In genomic region chr3:138118863-138119766, GRCh38 we compare ENCODE assay signal across 8 cellular contexts. TPM values are rescaled to one million over a fixed set of nuclear protein-coding genes. Genes with fewer than 3 reads are reported as not detected.
DNase-seq lines count a peak whose midpoint lies in the region; ATAC-seq and TF ChIP-seq lines count a peak whose summit lies in the region.

No MANE protein-coding gene starts in this region.

- H3K4me1 Mint-ChIP-seq in WTC11 = peaks cover 20% of the 10 kb centered on the region
- H3K4me1 Mint-ChIP-seq in central memory CD8-positive, alpha-beta T cell = peaks cover 12% of the 10 kb centered on the region

- peak; percentile 66 for TF ChIP-seq CTCF in WTC11 (IDR thresholded peaks at IDR 0.05)

- CTCF ChIA-PET in WTC11 (lab: Charles Lee) = interaction anchor here (0.6 to 5.5 kb wide), 41 partner anchors 11 to 315 kb away, joined by 3 to 61 read pairs (median 4); partner anchors contain the start of genes A4GNT, ARMC8, CLDN18 and DBR1

- H3K36me3 Mint-ChIP-seq in WTC11 = peaks cover 2% of the 10 kb centered on the region; the same call in 1 of the 2 replicates
- H3K36me3 Mint-ChIP-seq in central memory CD8-positive, alpha-beta T cell (ENCODE audit: insufficient read depth) = no peaks in the 10 kb centered on the region

- 0 out of 2 replicates have a peak overlapping the region, but pooled peaks have one; percentile 4 for H3K4me3 Mint-ChIP-seq in WTC11
- H3K4me3 Mint-ChIP-seq in central memory CD8-positive, alpha-beta T cell = no peak overlapping the region

- H3K27me3 Mint-ChIP-seq in WTC11 (ENCODE audit: low read depth) = peaks cover 9% of the 10 kb centered on the region
- H3K27me3 Mint-ChIP-seq in central memory CD8-positive, alpha-beta T cell = peaks cover 63% of the 10 kb centered on the region

- peaks cover 16% of the 10 kb centered on the region for H3K9me3 Mint-ChIP-seq in WTC11
- H3K9me3 Mint-ChIP-seq in central memory CD8-positive, alpha-beta T cell = no peaks in the 10 kb centered on the region

- peak; percentile 72 for ATAC-seq in GM18868 (IDR thresholded peaks at IDR 0.05; ENCODE audit: unreplicated experiment)
- peak; percentile 52 for ATAC-seq in HG03139 (IDR thresholded peaks at IDR 0.05; ENCODE audit: unreplicated experiment)
- ATAC-seq in WTC11 = peak; percentile 74
- ATAC-seq in central memory CD8-positive, alpha-beta T cell (replicated peaks; ENCODE audit: extremely low read depth, poor library complexity, severe bottlenecking) = peak; percentile 43

- no peak overlapping the region for H3K27ac Mint-ChIP-seq in WTC11
- no peak overlapping the region for H3K27ac Mint-ChIP-seq in central memory CD8-positive, alpha-beta T cell (ENCODE audit: low read depth)

- POLR2A ChIA-PET in WTC11 (lab: Charles Lee) = no interaction called here

- DNase-seq in AG08396 (ENCODE audit: low spot score) = peak; percentile 78
- peak; percentile 42 for DNase-seq in NCI-H2196 treated with DMSO at 0.1 percent for 48 hours (lab: John Stamatoyannopoulos, UW; ENCODE audit: unreplicated experiment)
- peak; percentile 91 for DNase-seq in WTC11 (ENCODE audit: low spot score)
- no peak for DNase-seq in central memory CD8-positive, alpha-beta T cell (ENCODE audit: low spot score in 2 of 2)
- DNase-seq in left kidney (ENCODE audit: low read depth, low spot score) = peak; percentile 87
- peak; percentile 53 to 57 for DNase-seq in stimulated activated CD4-positive, alpha-beta T cell treated with anti-CD3 and anti-CD28 coated beads, Interleukin-4, amount 100 ng/mL, for 48 hours (ENCODE audit: low read depth in 2 of 2)

TF ChIP-seq in WTC11, 78 proteins besides CTCF, POLR2A, EP300 and RAD21:
- TF ChIP-seq ZNF416 (CRISPR knock-in tag; IDR thresholded peaks at IDR 0.05) = no peak
- TF ChIP-seq SOX15 (CRISPR knock-in tag; IDR thresholded peaks at IDR 0.05) = no peak
- TF ChIP-seq, protein P1, sequence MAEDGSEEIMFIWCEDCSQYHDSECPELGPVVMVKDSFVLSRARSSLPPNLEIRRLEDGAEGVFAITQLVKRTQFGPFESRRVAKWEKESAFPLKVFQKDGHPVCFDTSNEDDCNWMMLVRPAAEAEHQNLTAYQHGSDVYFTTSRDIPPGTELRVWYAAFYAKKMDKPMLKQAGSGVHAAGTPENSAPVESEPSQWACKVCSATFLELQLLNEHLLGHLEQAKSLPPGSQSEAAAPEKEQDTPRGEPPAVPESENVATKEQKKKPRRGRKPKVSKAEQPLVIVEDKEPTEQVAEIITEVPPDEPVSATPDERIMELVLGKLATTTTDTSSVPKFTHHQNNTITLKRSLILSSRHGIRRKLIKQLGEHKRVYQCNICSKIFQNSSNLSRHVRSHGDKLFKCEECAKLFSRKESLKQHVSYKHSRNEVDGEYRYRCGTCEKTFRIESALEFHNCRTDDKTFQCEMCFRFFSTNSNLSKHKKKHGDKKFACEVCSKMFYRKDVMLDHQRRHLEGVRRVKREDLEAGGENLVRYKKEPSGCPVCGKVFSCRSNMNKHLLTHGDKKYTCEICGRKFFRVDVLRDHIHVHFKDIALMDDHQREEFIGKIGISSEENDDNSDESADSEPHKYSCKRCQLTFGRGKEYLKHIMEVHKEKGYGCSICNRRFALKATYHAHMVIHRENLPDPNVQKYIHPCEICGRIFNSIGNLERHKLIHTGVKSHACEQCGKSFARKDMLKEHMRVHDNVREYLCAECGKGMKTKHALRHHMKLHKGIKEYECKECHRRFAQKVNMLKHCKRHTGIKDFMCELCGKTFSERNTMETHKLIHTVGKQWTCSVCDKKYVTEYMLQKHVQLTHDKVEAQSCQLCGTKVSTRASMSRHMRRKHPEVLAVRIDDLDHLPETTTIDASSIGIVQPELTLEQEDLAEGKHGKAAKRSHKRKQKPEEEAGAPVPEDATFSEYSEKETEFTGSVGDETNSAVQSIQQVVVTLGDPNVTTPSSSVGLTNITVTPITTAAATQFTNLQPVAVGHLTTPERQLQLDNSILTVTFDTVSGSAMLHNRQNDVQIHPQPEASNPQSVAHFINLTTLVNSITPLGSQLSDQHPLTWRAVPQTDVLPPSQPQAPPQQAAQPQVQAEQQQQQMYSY (CRISPR knock-in tag; IDR thresholded peaks at IDR 0.05) = no peak
- no peak for TF ChIP-seq E2F1 (CRISPR knock-in tag; IDR thresholded peaks at IDR 0.05)
- TF ChIP-seq ARID4B (CRISPR knock-in tag; IDR thresholded peaks at IDR 0.05; ENCODE audit: borderline replicate concordance) = no peak

RNA-seq across cellular contexts. Expression of gene DZIP1L, which starts 3.7 kb away (rescaled TPM):
- total RNA-seq in WTC11 (2021) = 11.2 to 15.3 TPM (median 11.2 TPM) in 3 replicates

RNA-seq across cellular contexts. Expression of gene A4GNT, which starts 13.1 kb away (rescaled TPM):
- not detected in 3 replicates for total RNA-seq in WTC11 (2021)

RNA-seq across cellular contexts. Expression of gene DBR1, which starts 55.6 kb away (rescaled TPM):
- total RNA-seq in WTC11 (2021) = 18.8 to 20.6 TPM (median 19.3 TPM) in 3 replicates

Comparison
In these comparisons a context has a peak if more than half of its experiments do, and no peak if none do; other contexts are left out.
1. DNase-seq: peak in AG08396 (single experiment), NCI-H2196 treated with DMSO at 0.1 percent for 48 hours (single experiment), WTC11 (single experiment), left kidney (single experiment) and stimulated activated CD4-positive, alpha-beta T cell treated with anti-CD3 and anti-CD28 coated beads, Interleukin-4, amount 100 ng/mL, for 48 hours (2 of 2); none in central memory CD8-positive, alpha-beta T cell (0 of 2).
2. Peak in every context shown above with its lines, with median percentiles within 50 percentile points of each other: ATAC-seq.